Comparison of ENCODE assay signal across 27 cellular contexts in the genomic region with DNA sequence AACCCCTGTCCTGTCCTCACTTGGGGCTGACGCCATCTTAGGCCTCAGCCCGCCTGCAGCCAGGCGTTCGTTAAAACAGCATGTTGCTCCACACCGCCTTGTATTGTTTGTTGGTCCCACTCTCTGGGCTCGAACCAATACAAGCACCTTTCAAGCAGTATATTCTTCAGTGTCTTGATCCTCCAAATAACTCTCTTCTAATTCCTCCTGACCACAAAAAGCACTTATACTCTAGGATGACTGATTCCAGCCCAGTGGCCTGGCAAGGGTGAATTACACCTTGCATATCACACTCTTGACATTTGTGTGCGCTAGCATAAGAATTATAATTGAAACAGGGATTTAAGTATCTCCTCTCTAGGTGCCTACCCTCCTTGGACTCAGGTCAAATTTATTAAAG. TPM values are rescaled to one million over a fixed set of nuclear protein-coding genes. Genes with fewer than 3 reads are reported as not detected.
"Had no signal": no experiment of that assay in that cellular context is flagged by ENCODE, and none has a peak within 500 bp of the region (broad histone marks: within the 10 kb centered on the region; RNA-seq: fewer than 3 reads in every experiment).

No MANE protein-coding gene starts in this region.

- H3K4me3 ChIP-seq: dorsolateral prefrontal cortex, gastrocnemius medialis, heart right ventricle, left ventricle myocardium inferior, lower lobe of right lung, ovary, right atrium auricular region, sigmoid colon, skin epidermis, thyroid gland, uterus had no signal

- H3K9me3 ChIP-seq: gastrocnemius medialis, heart right ventricle, left ventricle myocardium inferior, lower lobe of right lung, ovary, right atrium auricular region, sigmoid colon, thyroid gland, uterus had no signal

- H3K9me3 Mint-ChIP-seq: memory B cell, natural killer cell had no signal

- H3K27me3 ChIP-seq: dorsolateral prefrontal cortex, gastrocnemius medialis, heart right ventricle, ovary, right atrium auricular region, sigmoid colon, thyroid gland, uterus had no signal

- H3K36me3 Mint-ChIP-seq: memory B cell, mesothelial cell of epicardium, natural killer cell, type B pancreatic cell had no signal

- H3K4me1 ChIP-seq: gastrocnemius medialis, heart right ventricle, left ventricle myocardium inferior, lower lobe of right lung, right atrium auricular region, sigmoid colon, thyroid gland, uterus had no signal

- H3K4me1 Mint-ChIP-seq: memory B cell, natural killer cell, neural crest cell had no signal

- H3K27ac ChIP-seq: dorsolateral prefrontal cortex, gastrocnemius medialis, heart right ventricle, left ventricle myocardium inferior, lower lobe of right lung, ovary, right atrium auricular region, sigmoid colon, skin epidermis, thyroid gland, uterus had no signal

- DNase-seq: cortex of kidney; dorsolateral prefrontal cortex; effector CD8-positive, alpha-beta T cell; gastrocnemius medialis; heart right ventricle; hypothalamus; left ventricle myocardium inferior; lower lobe of right lung; natural killer cell; nucleus accumbens; ovary; sigmoid colon; stimulated activated CD4-positive, alpha-beta T cell treated with anti-CD3 and anti-CD28 coated beads, Interleukin-12 subunit alpha, Interleukin-12 subunit beta, amount 100 ng/mL, for 4 hours; stimulated activated naive CD4-positive, alpha-beta T cell treated with Interleukin-2 at 50 U/mL for 16 hours; uterus had no signal

- H3K36me3 ChIP-seq: gastrocnemius medialis, heart right ventricle, left ventricle myocardium inferior, lower lobe of right lung, ovary, right atrium auricular region, sigmoid colon, thyroid gland, uterus had no signal

- H3K4me3 Mint-ChIP-seq: memory B cell, mesothelial cell of epicardium, natural killer cell, neural crest cell, type B pancreatic cell had no signal

- H3K27me3 Mint-ChIP-seq: memory B cell, type B pancreatic cell had no signal

- H3K27ac Mint-ChIP-seq: memory B cell, natural killer cell, type B pancreatic cell had no signal

- ATAC-seq: gastrocnemius medialis, heart right ventricle, natural killer cell had no signal

- FAIRE-seq: islet of Langerhans had no signal

RNA-seq across cellular contexts. Expression of gene CCER1, which starts 7.1 kb away (rescaled TPM):
- total RNA-seq: dorsolateral prefrontal cortex, gastrocnemius medialis, heart right ventricle, left ventricle myocardium inferior, lower lobe of right lung, mesothelial cell of epicardium, mucosa of gallbladder, myocyte, natural killer cell, neural crest cell, ovary, posterior vena cava, right atrium auricular region, sigmoid colon, uterus had no signal
- polyA plus RNA-seq: esophagus, heart right ventricle, ovary, sigmoid colon had no signal

RNA-seq across cellular contexts. Expression of gene EPYC, which starts 56.9 kb away (rescaled TPM):
- total RNA-seq: dorsolateral prefrontal cortex, gastrocnemius medialis, heart right ventricle, left ventricle myocardium inferior, lower lobe of right lung, mesothelial cell of epicardium, mucosa of gallbladder, myocyte, natural killer cell, neural crest cell, posterior vena cava, right atrium auricular region, sigmoid colon, thyroid gland had no signal
- polyA plus RNA-seq: esophagus, heart right ventricle had no signal
